ENCODE assay signal across 10 cellular contexts in the genomic region with DNA sequence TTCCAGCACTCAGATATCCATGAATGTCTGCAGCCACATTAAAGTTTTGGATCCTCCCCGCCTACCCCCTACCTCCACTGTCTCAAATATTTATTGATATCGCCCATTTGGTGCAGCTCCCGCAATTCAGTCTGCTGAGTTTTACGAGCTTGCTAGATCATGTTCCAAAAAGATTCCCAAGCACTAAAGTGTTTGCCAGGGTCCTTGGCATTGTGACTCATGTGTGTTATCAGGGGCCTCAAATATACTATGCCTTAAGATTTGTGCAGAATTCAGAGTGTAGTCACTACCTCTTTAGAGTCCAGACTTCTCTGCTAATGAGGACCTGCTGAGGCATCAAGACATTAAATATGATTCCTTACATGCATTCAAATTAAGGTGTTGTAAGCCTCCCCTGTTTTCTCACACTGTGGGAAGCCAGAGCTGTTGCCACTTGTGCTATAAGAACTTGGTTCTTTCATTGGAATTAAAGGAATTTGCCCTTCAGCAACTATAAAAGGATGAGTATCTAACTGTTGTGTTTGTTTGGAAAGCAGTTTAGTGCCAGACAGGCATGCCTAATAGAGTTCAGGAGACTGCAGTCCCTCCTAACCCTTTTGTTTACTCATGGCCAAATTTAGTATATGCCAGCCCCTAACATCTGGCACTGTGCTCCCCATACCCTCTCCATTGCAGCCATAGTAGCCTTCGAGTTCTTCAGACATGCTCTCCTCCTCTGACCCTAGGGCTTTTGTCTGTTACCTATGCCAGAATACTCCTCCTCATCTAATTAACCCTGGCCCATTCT.
DNase-seq lines count a peak whose midpoint lies in the region; TF ChIP-seq lines count a peak whose summit lies in the region.
"Had no signal": no experiment of that assay in that cellular context is flagged by ENCODE, and none has a peak within 500 bp of the region (broad histone marks: within the 10 kb centered on the region; RNA-seq: fewer than 3 reads in every experiment).

No MANE protein-coding gene starts in this region.

- peak; percentile 63 for DNase-seq in AG04449 (ENCODE audit: low read depth, low spot score)
- peak; percentile 40 for DNase-seq in H4 (ENCODE audit: low spot score)
- peak; percentile 55 for DNase-seq in SK-MEL-5 (ENCODE audit: low read depth, low spot score)
- no peak for DNase-seq in left ventricle myocardium inferior
- no peak for DNase-seq in retina
- no peak for DNase-seq in sigmoid colon
- no peak for DNase-seq in Peyer's patch
- no peak for DNase-seq in NK-92 treated with Interleukin-12 subunit alpha and Interleukin-12 subunit beta, amount 100 ng/mL, for 24 hours (lab: John Stamatoyannopoulos, UW)
- DNase-seq: pancreas had no signal

- no peak for TF ChIP-seq POLR2A in sigmoid colon (IDR thresholded peaks at IDR 0.05)
- no peak for TF ChIP-seq POLR2A in Peyer's patch (IDR thresholded peaks at IDR 0.05)

- WGBS in sigmoid colon, 2 donors, result 82 to 83% methylated on average over 5 of the region's 5 CpGs

- TF ChIP-seq CTCF in AG04449 (IDR thresholded peaks at IDR 0.05; ENCODE audit: insufficient read depth, low read length, missing control alignments) (no peak), left ventricle myocardium inferior (IDR thresholded peaks at IDR 0.05; ENCODE audit: borderline replicate concordance) (no peak), sigmoid colon (IDR thresholded peaks at IDR 0.05) (no peak), Peyer's patch (IDR thresholded peaks at IDR 0.05) (no peak)

- TF ChIP-seq EP300 in sigmoid colon (IDR thresholded peaks at IDR 0.05), result no peak

- H3K4me3 ChIP-seq in AG04449 (ENCODE audit: low read depth, low read length), result no peak overlapping the region
- no peak overlapping the region for H3K4me3 ChIP-seq in left ventricle myocardium inferior
- no peak overlapping the region for H3K4me3 ChIP-seq in sigmoid colon
- no peak overlapping the region for H3K4me3 ChIP-seq in Peyer's patch
- H3K4me3 ChIP-seq: pancreas had no signal

- H3K27ac ChIP-seq in left ventricle myocardium inferior (replicated peaks) (peak overlapping the region; percentile 29), sigmoid colon (no peak overlapping the region), Peyer's patch (no peak overlapping the region)
- H3K27ac ChIP-seq: C4-2B, pancreas had no signal

- H3K27me3 ChIP-seq in left ventricle myocardium inferior (ENCODE audit: low read depth) (no peaks in the 10 kb centered on the region), sigmoid colon (no peaks in the 10 kb centered on the region), Peyer's patch (no peaks in the 10 kb centered on the region)
- H3K27me3 ChIP-seq: pancreas had no signal

- POLR2A ChIA-PET in AG04449 (lab: Yijun Ruan, JAX), result interaction anchor here (1.0 kb wide), 1 partner anchor 26 kb away, joined by 3 read pairs; no protein-coding TSS in a partner anchor

- in situ Hi-C loops in SK-MEL-5 (cut with HindIII; ENCODE audit: low pct_unique_long_range_greater_than_20kb, low sequenced_read_pairs), result no loop called here

- H3K4me1 ChIP-seq in left ventricle myocardium inferior (peaks cover 54% of the 10 kb centered on the region), sigmoid colon (peaks cover 0 to 12% (median 7%) of the 10 kb centered on the region in 4 donors), Peyer's patch (peaks cover 0 to 15% (median 0%) of the 10 kb centered on the region in 4 donors)
- H3K4me1 ChIP-seq: pancreas had no signal

- CTCF ChIA-PET in AG04449 (lab: Yijun Ruan, JAX), result no interaction called here

- H3K9me3 ChIP-seq in left ventricle myocardium inferior (replicated peaks), result no peaks in the 10 kb centered on the region
- no peaks in the 10 kb centered on the region for H3K9me3 ChIP-seq in sigmoid colon
- no peaks in the 10 kb centered on the region for H3K9me3 ChIP-seq in Peyer's patch
- H3K9me3 ChIP-seq: pancreas had no signal

- H3K36me3 ChIP-seq in left ventricle myocardium inferior (peaks cover 3% of the 10 kb centered on the region), sigmoid colon (no peaks in the 10 kb centered on the region), Peyer's patch (no peaks in the 10 kb centered on the region)
- H3K36me3 ChIP-seq: pancreas had no signal

- intact Hi-C loops in left ventricle myocardium inferior (cut with micrococcal nuclease), result no loop called here
- intact Hi-C loops in sigmoid colon (cut with DNase I), result no loop called here

Comparison
In these comparisons a context has a peak if more than half of its experiments do, and no peak if none do; other contexts are left out.
1. DNase-seq: peak in AG04449 (single experiment), H4 (single experiment) and SK-MEL-5 (single experiment); none in left ventricle myocardium inferior (single experiment), retina (single experiment), sigmoid colon (single experiment), Peyer's patch (0 of 3) and NK-92 treated with Interleukin-12 subunit alpha and Interleukin-12 subunit beta, amount 100 ng/mL, for 24 hours (single experiment).